26 cellular contexts compared by ENCODE assay signal in the genomic region with DNA sequence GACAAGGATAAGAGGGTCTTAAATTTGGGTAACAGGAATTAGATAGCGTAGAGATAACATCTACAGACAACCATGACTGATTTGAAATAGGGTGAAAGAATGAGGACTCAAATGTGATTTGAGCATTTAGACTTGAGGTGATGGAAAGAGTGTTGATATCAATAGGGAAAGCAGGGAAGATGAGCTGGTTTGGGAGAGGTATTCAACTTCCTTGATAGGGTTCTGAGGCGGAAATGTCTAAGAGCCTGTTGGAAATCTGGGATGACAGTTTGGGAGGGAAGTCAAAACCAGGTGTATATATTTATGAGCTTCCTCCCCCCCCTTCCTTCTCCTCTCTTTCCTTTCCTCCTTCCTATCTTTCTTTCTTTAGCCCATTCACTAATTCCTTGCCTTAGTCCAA.
"Had no signal": no experiment of that assay in that cellular context is flagged by ENCODE, and none has a peak within 500 bp of the region (broad histone marks: within the 10 kb centered on the region; RNA-seq: fewer than 3 reads in every experiment).

No MANE protein-coding gene starts in this region.

- H3K9me3 Mint-ChIP-seq: activated CD4-positive, alpha-beta memory T cell treated with anti-CD3 and anti-CD28 coated beads, Interleukin-2, amount 10 ng/mL, durations not matched to agents 7 days and 5 days; activated naive CD8-positive, alpha-beta T cell treated with anti-CD3 and anti-CD28 coated beads, Interleukin-2, amount 50 U/mL, for 24 hours had no signal

- H3K4me1 ChIP-seq: SJCRH30 had no signal

- H3K27ac ChIP-seq: SJCRH30, SK-N-MC, WERI-Rb-1 had no signal

- H3K27ac Mint-ChIP-seq: activated CD4-positive, alpha-beta memory T cell treated with anti-CD3 and anti-CD28 coated beads, Interleukin-2, amount 10 ng/mL, durations not matched to agents 7 days and 5 days; activated naive CD8-positive, alpha-beta T cell treated with anti-CD3 and anti-CD28 coated beads, Interleukin-2, amount 50 U/mL, for 24 hours had no signal

- H3K4me3 Mint-ChIP-seq: activated CD4-positive, alpha-beta memory T cell treated with anti-CD3 and anti-CD28 coated beads, Interleukin-2, amount 10 ng/mL, durations not matched to agents 7 days and 5 days; activated CD8-positive, alpha-beta memory T cell treated with anti-CD3 and anti-CD28 coated beads, Interleukin-2, amount 10 ng/mL, durations not matched to agents 7 days and 5 days; activated naive CD8-positive, alpha-beta T cell treated with anti-CD3 and anti-CD28 coated beads, Interleukin-2, amount 50 U/mL, for 24 hours had no signal

- ATAC-seq: activated CD8-positive, alpha-beta memory T cell treated with anti-CD3 and anti-CD28 coated beads, Interleukin-2, amount 10 ng/mL, durations not matched to agents 7 days and 5 days; activated naive CD8-positive, alpha-beta T cell treated with anti-CD3 and anti-CD28 coated beads, Interleukin-2, amount 50 U/mL, for 24 hours; Panc1 had no signal

- H3K4me3 ChIP-seq: SJCRH30, SK-N-MC had no signal

- H3K27me3 Mint-ChIP-seq: activated CD4-positive, alpha-beta memory T cell treated with anti-CD3 and anti-CD28 coated beads, Interleukin-2, amount 10 ng/mL, durations not matched to agents 7 days and 5 days; activated CD8-positive, alpha-beta memory T cell treated with anti-CD3 and anti-CD28 coated beads, Interleukin-2, amount 10 ng/mL, durations not matched to agents 7 days and 5 days; activated naive CD8-positive, alpha-beta T cell treated with anti-CD3 and anti-CD28 coated beads, Interleukin-2, amount 50 U/mL, for 24 hours had no signal

- H3K9me3 ChIP-seq: SJCRH30 had no signal

- DNase-seq: activated CD4-positive, alpha-beta memory T cell treated with anti-CD3 and anti-CD28 coated beads, Interleukin-2, amount 10 ng/mL, durations not matched to agents 7 days and 5 days; activated CD4-positive, alpha-beta T cell treated with anti-CD3 and anti-CD28 coated beads for 1 hour; activated CD4-positive, CD25-positive, alpha-beta regulatory T cell; activated CD8-positive, alpha-beta memory T cell treated with anti-CD3 and anti-CD28 coated beads for 24 hours; activated CD8-positive, alpha-beta memory T cell treated with anti-CD3 and anti-CD28 coated beads, Interleukin-2, amount 10 ng/mL, durations not matched to agents 7 days and 5 days; activated CD8-positive, alpha-beta memory T cell treated with anti-CD3 and anti-CD28 coated beads, Interleukin-2, amount 50 U/mL, for 48 hours; activated effector memory CD4-positive, alpha-beta T cell treated with Interleukin-2 at 50 U/mL for 16 hours; activated naive CD4-positive, alpha-beta T cell treated with anti-CD3 and anti-CD28 coated beads, Interleukin-2, amount 50 U/mL, for 16 hours; activated naive CD8-positive, alpha-beta T cell treated with anti-CD3 and anti-CD28 coated beads, Interleukin-2, amount 50 U/mL, for 24 hours; activated T-cell treated with anti-CD3 and anti-CD28 coated beads, Interleukin-2, amount 50 U/mL, for 48 hours; anterior cingulate cortex; Karpas-422; NCI-H1105; NCI-H1417 treated with DMSO at 0.1 percent for 48 hours; NCI-H187 treated with DMSO at 0.1 percent for 48 hours; NCI-H2081; NCI-H226; NCI-H446 treated with DMSO at 0.1 percent for 48 hours; NCI-H524 treated with DMSO at 0.1 percent for 48 hours; SHP77; SJCRH30; T-helper 2 cell; T-helper 9 cell; WERI-Rb-1 had no signal
